ENCODE assay signal across 8 cellular contexts in the genomic region with DNA sequence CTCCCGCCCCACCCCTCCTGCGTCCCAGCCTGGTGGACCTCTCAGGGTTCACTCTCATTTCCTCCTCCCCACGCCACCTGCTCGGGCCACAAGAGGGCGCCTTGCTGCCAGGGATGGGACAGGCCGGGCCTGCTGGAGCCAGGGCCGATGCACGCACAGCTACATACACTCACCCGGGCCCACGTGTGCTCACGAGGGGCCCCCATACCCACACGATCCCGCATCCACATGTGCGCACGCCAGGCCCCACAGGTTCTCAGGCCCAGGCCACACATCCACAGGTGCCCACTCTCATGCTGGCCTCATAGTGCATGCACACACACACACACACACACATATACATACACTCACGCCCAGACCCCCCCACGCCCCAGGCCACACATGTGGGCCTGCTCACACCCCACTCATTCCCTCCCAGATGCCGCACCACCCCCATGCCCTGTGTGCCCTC.
DNase-seq lines count a peak whose midpoint lies in the region; ATAC-seq and TF ChIP-seq lines count a peak whose summit lies in the region.

No MANE protein-coding gene starts in this region.

- peaks cover 9% of the 10 kb centered on the region for H3K4me1 ChIP-seq in DND-41 (ENCODE audit: insufficient read depth, low read length)

- H3K27ac ChIP-seq in DND-41 (ENCODE audit: low read length) (peak overlapping the region; percentile 17; the same call in 1 of the 2 replicates), RWPE1 (peak overlapping the region; percentile 27), temporal lobe (ENCODE audit: low read depth, low read length) (peak overlapping the region; percentile 5)

- CTCF ChIA-PET in RWPE1 (lab: Yijun Ruan, JAX), result interaction anchor here (0.5 to 2.4 kb wide), 30 partner anchors 9 to 536 kb away, joined by 3 to 18 read pairs (median 3); no protein-coding TSS in a partner anchor

- peak overlapping the region; percentile 21 for H3K4me2 ChIP-seq in DND-41 (ENCODE audit: insufficient read depth, low read length)

- ATAC-seq in DND-41 (ENCODE audit: insufficient read depth, low read depth) (peak; percentile 98), GM21526 (IDR thresholded peaks at IDR 0.05; ENCODE audit: low FRiP score, unreplicated experiment) (peak; percentile 92), omental fat pad (ENCODE audit: low FRiP score) (peak; percentile 76)

- H3K9me3 ChIP-seq in DND-41 (ENCODE audit: insufficient read depth, low read length, severe bottlenecking), result no peaks in the 10 kb centered on the region

- peak overlapping the region; percentile 63; the same call in 1 of the 2 replicates for H2AFZ ChIP-seq in DND-41 (ENCODE audit: low read depth, low read length)

- no peaks in the 10 kb centered on the region for H3K27me3 ChIP-seq in DND-41 (ENCODE audit: insufficient read depth, low read length, poor library complexity)

- H3K79me2 ChIP-seq in DND-41 (ENCODE audit: insufficient read depth, low read length), result no peaks in the 10 kb centered on the region

- peak; percentile 99 for TF ChIP-seq CTCF in DND-41 (IDR thresholded peaks at IDR 0.05; ENCODE audit: borderline replicate concordance, extremely low read depth, low read length, poor library complexity, severe bottlenecking)
- TF ChIP-seq CTCF in RWPE1 (conservative IDR thresholded peaks at IDR 0.05; ENCODE audit: low read depth), result peak; percentile 91
- TF ChIP-seq CTCF in fibroblast of villous mesenchyme (IDR thresholded peaks at IDR 0.05; ENCODE audit: insufficient read depth, low read depth, low read length), result peak; percentile 93
- TF ChIP-seq CTCF in omental fat pad (IDR thresholded peaks at IDR 0.05), result peak in 1 of 3 donors; percentile 31

- DNase-seq in DND-41 (peak; percentile 91), HuH-7 (ENCODE audit: low spot score) (peak; percentile 98), RWPE1 (ENCODE audit: low spot score) (peak; percentile 92), fibroblast of villous mesenchyme (ENCODE audit: low read depth) (peak; percentile 79), omental fat pad (ENCODE audit: low spot score) (peak; percentile 90)
- peak; percentile 75 for DNase-seq in activated T-helper 9 cell treated with anti-CD3 and anti-CD28 coated beads, Interleukin-2, amount 50 U/mL, for 16 hours (ENCODE audit: low read depth)

- POLR2A ChIA-PET in RWPE1 (lab: Yijun Ruan, JAX; ENCODE audit: low non-redundant PET), result no interaction called here

- no peaks in the 10 kb centered on the region for H4K20me1 ChIP-seq in DND-41 (ENCODE audit: insufficient read depth, low read length)

- H3K4me3 ChIP-seq in DND-41 (ENCODE audit: low read depth in 1 of 2, low read length in 2 of 2) (no peak overlapping the region), fibroblast of villous mesenchyme (ENCODE audit: low read depth, low read length) (no peak overlapping the region)

- peak overlapping the region; percentile 29 for H3K9ac ChIP-seq in DND-41 (ENCODE audit: low read depth, low read length)

- H3K36me3 ChIP-seq in DND-41 (ENCODE audit: insufficient read depth, low read length), result no peaks in the 10 kb centered on the region
